8 cellular contexts compared by ENCODE assay signal in genomic region chr22:25110846-25111578, GRCh38.
DNase-seq lines count a peak whose midpoint lies in the region; ATAC-seq and TF ChIP-seq lines count a peak whose summit lies in the region.

No MANE protein-coding gene starts in this region.

- H3K27me3 ChIP-seq in MG63 (no peaks in the 10 kb centered on the region), heart left ventricle (peaks cover 0 to 9% (median 0%) of the 10 kb centered on the region in 9 donors), parathyroid adenoma (ENCODE audit: control insufficient read depth, insufficient read depth, low read length) (no peaks in the 10 kb centered on the region), tibial artery (no peaks in the 10 kb centered on the region)

- no peaks in the 10 kb centered on the region; the same call in 1 of the 2 replicates for H3K36me3 ChIP-seq in MG63
- H3K36me3 ChIP-seq in heart left ventricle: peaks cover 0 to 6% (median 0%) of the 10 kb centered on the region in 9 donors
- no peaks in the 10 kb centered on the region for H3K36me3 ChIP-seq in parathyroid adenoma (ENCODE audit: control insufficient read depth, insufficient read depth, low read length)
- H3K36me3 ChIP-seq in tibial artery: peaks cover 0 to 15% (median 6%) of the 10 kb centered on the region in 3 donors

- peak overlapping the region; percentile 53 for H2AFZ ChIP-seq in parathyroid adenoma

- H3K79me2 ChIP-seq in parathyroid adenoma: peaks cover 2% of the 10 kb centered on the region

- H3K27ac ChIP-seq in heart left ventricle (peak overlapping the region; percentile 25 to 81 (median 66)), parathyroid adenoma (peak overlapping the region; percentile 29), tibial artery (peak overlapping the region; percentile 78 to 83)

- H3K9ac ChIP-seq in parathyroid adenoma: no peak overlapping the region

- intact Hi-C loops in heart left ventricle (cut with DNase I): loop anchor here in 8 of 10 donors (1.0 to 5.0 kb wide), 5 partner anchors 20 to 62 kb away; no protein-coding TSS in a partner anchor
- intact Hi-C loops in tibial artery (cut with DNase I; ENCODE audit: low total_unique reads): no loop called here

- ATAC-seq in heart left ventricle (peak; percentile 66 to 89 (median 86)), HG02970 (IDR thresholded peaks at IDR 0.05; ENCODE audit: low FRiP score, unreplicated experiment) (no peak)

- peak; percentile 15 to 71 (median 58) for TF ChIP-seq CTCF in heart left ventricle (IDR thresholded peaks at IDR 0.05)
- TF ChIP-seq CTCF in parathyroid adenoma (IDR thresholded peaks at IDR 0.05): peak; percentile 21
- peak; percentile 31 to 40 for TF ChIP-seq CTCF in tibial artery (IDR thresholded peaks at IDR 0.05)

- H3K4me2 ChIP-seq in parathyroid adenoma (ENCODE audit: low read length): peak overlapping the region; percentile 79

- H3K4me1 ChIP-seq in heart left ventricle (peaks cover 0 to 41% (median 27%) of the 10 kb centered on the region in 12 donors), parathyroid adenoma (no peaks in the 10 kb centered on the region), tibial artery (peaks cover 0 to 62% (median 49%) of the 10 kb centered on the region in 4 donors)

- peak; percentile 15 for DNase-seq in GM04503 (ENCODE audit: low read depth)
- peak; percentile 65 for DNase-seq in MG63
- peak; percentile 77 for DNase-seq in SKM-1 treated with dmso at 0.1 percent for 144 hours (lab: John Stamatoyannopoulos, UW; ENCODE audit: unreplicated experiment)
- peak; percentile 14 for DNase-seq in activated naive CD8-positive, alpha-beta T cell treated with anti-CD3 and anti-CD28 coated beads, Interleukin-2, amount 50 U/mL, for 16 hours (ENCODE audit: low read depth, low spot score)
- DNase-seq in heart left ventricle: peak; percentile 52 to 73 (median 66)
- DNase-seq in tibial artery: peak; percentile 66 to 91

- no peak for TF ChIP-seq POLR2A in heart left ventricle (IDR thresholded peaks at IDR 0.05)

- 0 to 1% (median 1%) methylated on average over 32 to 36 of the region's 36 CpGs for WGBS in heart left ventricle, 4 donors

- H3K9me3 ChIP-seq in MG63: no peaks in the 10 kb centered on the region
- H3K9me3 ChIP-seq in heart left ventricle: peaks cover 0 to 6% (median 0%) of the 10 kb centered on the region in 12 donors
- no peaks in the 10 kb centered on the region for H3K9me3 ChIP-seq in parathyroid adenoma (ENCODE audit: control insufficient read depth, low read length)
- H3K9me3 ChIP-seq in tibial artery: no peaks in the 10 kb centered on the region

- H3K4me3 ChIP-seq in MG63: peak overlapping the region; percentile 40
- H3K4me3 ChIP-seq in heart left ventricle: peak overlapping the region; percentile 41 to 72 (median 62)
- peak overlapping the region; percentile 49 for H3K4me3 ChIP-seq in parathyroid adenoma (ENCODE audit: low read depth, low read length)
- peak overlapping the region; percentile 48 to 66 for H3K4me3 ChIP-seq in tibial artery

Comparison
In these comparisons a context has a peak if more than half of its experiments do, and no peak if none do; other contexts are left out.
1. DNase-seq: peak in every context shown above with its lines; median percentile 78 in tibial artery; 77 in SKM-1 treated with dmso at 0.1 percent for 144 hours; 66 in heart left ventricle; 65 in MG63; 15 in GM04503; 14 in activated naive CD8-positive, alpha-beta T cell treated with anti-CD3 and anti-CD28 coated beads, Interleukin-2, amount 50 U/mL, for 16 hours.
2. H3K27ac ChIP-seq: peak in every context shown above with its lines; median percentile 80 in tibial artery; 66 in heart left ventricle; 29 in parathyroid adenoma.